ENCODE assay signal across 1 cellular context in the genomic region with DNA sequence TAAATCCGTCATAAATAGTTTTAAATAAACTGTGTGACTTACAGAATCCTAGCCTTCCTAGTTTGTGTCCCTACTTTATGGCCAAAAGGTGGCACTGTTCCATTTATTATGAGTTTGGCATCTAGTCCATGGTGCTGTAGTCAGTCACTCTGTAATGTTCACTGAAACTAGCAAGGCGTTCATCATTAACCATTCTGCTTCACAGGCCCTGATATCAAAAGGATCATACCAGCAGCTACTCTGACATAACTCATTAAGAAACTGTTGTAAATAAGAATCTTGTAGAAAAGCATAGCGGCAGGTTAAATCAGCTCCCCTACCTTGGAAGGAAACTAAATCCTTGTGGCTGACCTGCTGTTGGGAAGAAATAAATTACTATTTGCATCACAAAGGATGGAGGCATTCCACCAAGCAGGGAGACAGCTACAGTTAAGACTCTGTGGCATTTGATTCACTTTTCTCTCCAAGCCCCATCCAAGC.
TF ChIP-seq lines count a peak whose summit lies in the region.

No MANE protein-coding gene starts in this region.

TF ChIP-seq in GM23338, 12 proteins besides CTCF, POLR2A, EP300 and RAD21:
- TF ChIP-seq, protein P1, sequence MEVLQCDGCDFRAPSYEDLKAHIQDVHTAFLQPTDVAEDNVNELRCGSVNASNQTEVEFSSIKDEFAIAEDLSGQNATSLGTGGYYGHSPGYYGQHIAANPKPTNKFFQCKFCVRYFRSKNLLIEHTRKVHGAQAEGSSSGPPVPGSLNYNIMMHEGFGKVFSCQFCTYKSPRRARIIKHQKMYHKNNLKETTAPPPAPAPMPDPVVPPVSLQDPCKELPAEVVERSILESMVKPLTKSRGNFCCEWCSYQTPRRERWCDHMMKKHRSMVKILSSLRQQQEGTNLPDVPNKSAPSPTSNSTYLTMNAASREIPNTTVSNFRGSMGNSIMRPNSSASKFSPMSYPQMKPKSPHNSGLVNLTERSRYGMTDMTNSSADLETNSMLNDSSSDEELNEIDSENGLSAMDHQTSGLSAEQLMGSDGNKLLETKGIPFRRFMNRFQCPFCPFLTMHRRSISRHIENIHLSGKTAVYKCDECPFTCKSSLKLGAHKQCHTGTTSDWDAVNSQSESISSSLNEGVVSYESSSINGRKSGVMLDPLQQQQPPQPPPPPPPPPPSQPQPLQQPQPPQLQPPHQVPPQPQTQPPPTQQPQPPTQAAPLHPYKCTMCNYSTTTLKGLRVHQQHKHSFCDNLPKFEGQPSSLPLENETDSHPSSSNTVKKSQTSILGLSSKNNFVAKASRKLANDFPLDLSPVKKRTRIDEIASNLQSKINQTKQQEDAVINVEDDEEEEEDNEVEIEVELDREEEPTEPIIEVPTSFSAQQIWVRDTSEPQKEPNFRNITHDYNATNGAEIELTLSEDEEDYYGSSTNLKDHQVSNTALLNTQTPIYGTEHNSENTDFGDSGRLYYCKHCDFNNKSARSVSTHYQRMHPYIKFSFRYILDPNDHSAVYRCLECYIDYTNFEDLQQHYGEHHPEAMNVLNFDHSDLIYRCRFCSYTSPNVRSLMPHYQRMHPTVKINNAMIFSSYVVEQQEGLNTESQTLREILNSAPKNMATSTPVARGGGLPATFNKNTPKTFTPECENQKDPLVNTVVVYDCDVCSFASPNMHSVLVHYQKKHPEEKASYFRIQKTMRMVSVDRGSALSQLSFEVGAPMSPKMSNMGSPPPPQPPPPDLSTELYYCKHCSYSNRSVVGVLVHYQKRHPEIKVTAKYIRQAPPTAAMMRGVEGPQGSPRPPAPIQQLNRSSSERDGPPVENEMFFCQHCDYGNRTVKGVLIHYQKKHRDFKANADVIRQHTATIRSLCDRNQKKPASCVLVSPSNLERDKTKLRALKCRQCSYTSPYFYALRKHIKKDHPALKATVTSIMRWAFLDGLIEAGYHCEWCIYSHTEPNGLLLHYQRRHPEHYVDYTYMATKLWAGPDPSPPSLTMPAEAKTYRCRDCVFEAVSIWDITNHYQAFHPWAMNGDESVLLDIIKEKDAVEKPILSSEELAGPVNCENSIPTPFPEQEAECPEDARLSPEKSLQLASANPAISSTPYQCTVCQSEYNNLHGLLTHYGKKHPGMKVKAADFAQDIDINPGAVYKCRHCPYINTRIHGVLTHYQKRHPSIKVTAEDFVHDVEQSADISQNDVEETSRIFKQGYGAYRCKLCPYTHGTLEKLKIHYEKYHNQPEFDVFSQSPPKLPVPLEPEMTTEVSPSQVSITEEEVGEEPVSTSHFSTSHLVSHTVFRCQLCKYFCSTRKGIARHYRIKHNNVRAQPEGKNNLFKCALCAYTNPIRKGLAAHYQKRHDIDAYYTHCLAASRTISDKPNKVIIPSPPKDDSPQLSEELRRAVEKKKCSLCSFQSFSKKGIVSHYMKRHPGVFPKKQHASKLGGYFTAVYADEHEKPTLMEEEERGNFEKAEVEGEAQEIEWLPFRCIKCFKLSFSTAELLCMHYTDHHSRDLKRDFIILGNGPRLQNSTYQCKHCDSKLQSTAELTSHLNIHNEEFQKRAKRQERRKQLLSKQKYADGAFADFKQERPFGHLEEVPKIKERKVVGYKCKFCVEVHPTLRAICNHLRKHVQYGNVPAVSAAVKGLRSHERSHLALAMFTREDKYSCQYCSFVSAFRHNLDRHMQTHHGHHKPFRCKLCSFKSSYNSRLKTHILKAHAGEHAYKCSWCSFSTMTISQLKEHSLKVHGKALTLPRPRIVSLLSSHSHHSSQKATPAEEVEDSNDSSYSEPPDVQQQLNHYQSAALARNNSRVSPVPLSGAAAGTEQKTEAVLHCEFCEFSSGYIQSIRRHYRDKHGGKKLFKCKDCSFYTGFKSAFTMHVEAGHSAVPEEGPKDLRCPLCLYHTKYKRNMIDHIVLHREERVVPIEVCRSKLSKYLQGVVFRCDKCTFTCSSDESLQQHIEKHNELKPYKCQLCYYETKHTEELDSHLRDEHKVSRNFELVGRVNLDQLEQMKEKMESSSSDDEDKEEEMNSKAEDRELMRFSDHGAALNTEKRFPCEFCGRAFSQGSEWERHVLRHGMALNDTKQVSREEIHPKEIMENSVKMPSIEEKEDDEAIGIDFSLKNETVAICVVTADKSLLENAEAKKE (CRISPR knock-in tag; IDR thresholded peaks at IDR 0.05): no peak
- 0 out of 2 replicates have a peak, but pooled peaks have one; percentile 10 for TF ChIP-seq NANOG (IDR thresholded peaks at IDR 0.05; ENCODE audit: borderline replicate concordance)
